Comparison of ENCODE assay signal across 23 cellular contexts in genomic region chr11:1926156-1927031, GRCh38. TPM values are rescaled to one million over a fixed set of nuclear protein-coding genes. Genes with fewer than 3 reads are reported as not detected.
DNase-seq lines count a peak whose midpoint lies in the region; ATAC-seq and TF ChIP-seq lines count a peak whose summit lies in the region.
"Had no signal": no experiment of that assay in that cellular context is flagged by ENCODE, and none has a peak within 500 bp of the region (broad histone marks: within the 10 kb centered on the region; RNA-seq: fewer than 3 reads in every experiment).

No MANE protein-coding gene starts in this region.

- H3K27me3 ChIP-seq in SK-N-SH (ENCODE audit: insufficient read depth), result no peaks in the 10 kb centered on the region
- H3K27me3 ChIP-seq: right lobe of liver had no signal

- POLR2A ChIA-PET in SK-N-SH (lab: Yijun Ruan, JAX), result no interaction called here

- TF ChIP-seq EP300 in SK-N-SH (IDR thresholded peaks at IDR 0.05; ENCODE audit: borderline replicate concordance in 1 of 2, low read depth in 1 of 2, low read length in 1 of 2), result no peak

- no peak overlapping the region for H3K9ac ChIP-seq in SK-N-SH
- H3K9ac ChIP-seq: GM23248 had no signal

- peaks cover 4% of the 10 kb centered on the region for H3K4me1 Mint-ChIP-seq in chondrocyte (ENCODE audit: low read depth)
- H3K4me1 Mint-ChIP-seq in memory B cell, result peaks cover 9% of the 10 kb centered on the region

- H3K4me3 ChIP-seq in SK-N-SH (ENCODE audit: low read depth in 2 of 2, low read length in 1 of 2) (no peak overlapping the region), lower leg skin (ENCODE audit: low read depth, poor library complexity, severe bottlenecking) (no peak overlapping the region)
- H3K4me3 ChIP-seq: GM23248, right lobe of liver had no signal

- H3K79me2 ChIP-seq in SK-N-SH (ENCODE audit: insufficient read depth), result no peaks in the 10 kb centered on the region

- H3K27ac Mint-ChIP-seq in chondrocyte (ENCODE audit: unreplicated experiment) (no peak overlapping the region), memory B cell (no peak overlapping the region)
- H3K27ac Mint-ChIP-seq: activated CD4-positive, alpha-beta T cell treated with anti-CD3 and anti-CD28 coated beads for 36 hours; activated naive CD8-positive, alpha-beta T cell treated with anti-CD3 and anti-CD28 coated beads for 36 hours; CD4-positive, alpha-beta T cell; natural killer cell treated with Interleukin-12 subunit alpha and Interleukin-12 subunit beta and Interleukin-15 and Interleukin-18, amount 100 ng/mL, for 72 hours; T-helper 1 cell treated with Interleukin-12 subunit alpha and Interleukin-12 subunit beta and Interleukin-4 antibody, amounts not matched to agents 30 μg/mL and 1 μg/mL, for 36 hours had no signal

- peak; percentile 38 for DNase-seq in SK-N-SH
- peak; percentile 83 for DNase-seq in chondrocyte (ENCODE audit: low spot score)
- no peak for DNase-seq in memory B cell (ENCODE audit: low spot score in 2 of 2)
- DNase-seq in ureter (ENCODE audit: low spot score), result peak; percentile 58
- DNase-seq in stimulated activated CD4-positive, alpha-beta T cell treated with anti-CD3 and anti-CD28 coated beads, Interleukin-2, amount 100 ng/mL, for 24 hours, result no peak
- DNase-seq in lower leg skin (ENCODE audit: low spot score in 2 of 2), result no peak
- DNase-seq: activated CD4-positive, alpha-beta T cell treated with anti-CD3 and anti-CD28 coated beads for 36 hours; activated naive CD8-positive, alpha-beta T cell treated with anti-CD3 and anti-CD28 coated beads for 36 hours; activated T-cell treated with anti-CD3 and anti-CD28 coated beads, Interleukin-2, amount 50 U/mL, for 1 hour; CD4-positive, alpha-beta T cell; GM23248; hypothalamus; MM.1S; NCI-H748 treated with DMSO at 0.1 percent for 48 hours; stimulated activated CD4-positive, alpha-beta T cell treated with anti-CD3 and anti-CD28 coated beads, Interleukin-4, amount 100 ng/mL, for 4 hours had no signal

- CTCF ChIA-PET in SK-N-SH (lab: Yijun Ruan, JAX), result no interaction called here

- 78% methylated on average over 35 of the region's 42 CpGs for WGBS in SK-N-SH (ENCODE audit: low lambda C conversion rate)
- 86 to 90% methylated on average over 42 of the region's 42 CpGs for WGBS in lower leg skin, 2 donors

- H3K36me3 Mint-ChIP-seq in chondrocyte (ENCODE audit: low read depth) (no peaks in the 10 kb centered on the region), memory B cell (no peaks in the 10 kb centered on the region)
- H3K36me3 Mint-ChIP-seq: activated naive CD8-positive, alpha-beta T cell treated with anti-CD3 and anti-CD28 coated beads for 36 hours; natural killer cell treated with Interleukin-12 subunit alpha and Interleukin-12 subunit beta and Interleukin-15 and Interleukin-18, amount 100 ng/mL, for 72 hours had no signal

- TF ChIP-seq CTCF in SK-N-SH (IDR thresholded peaks at IDR 0.05) (no peak), chondrocyte (IDR thresholded peaks at IDR 0.05) (no peak), lower leg skin (IDR thresholded peaks at IDR 0.05) (no peak)

- H3K27me3 Mint-ChIP-seq in chondrocyte (ENCODE audit: low read depth), result no peaks in the 10 kb centered on the region
- H3K27me3 Mint-ChIP-seq in memory B cell, result peaks cover 20% of the 10 kb centered on the region

- H3K4me2 ChIP-seq in SK-N-SH, result no peak overlapping the region

- H3K4me1 ChIP-seq in SK-N-SH (ENCODE audit: control insufficient read depth in 1 of 2, insufficient read depth in 2 of 2, low read depth in 1 of 2, low read length in 1 of 2), result peaks cover 0 to 13% of the 10 kb centered on the region in 2 experiments; a peak in 1 of 4 replicates
- H3K4me1 ChIP-seq: right lobe of liver had no signal

- no peaks in the 10 kb centered on the region for H3K9me2 ChIP-seq in SK-N-SH

- no peak for ATAC-seq in SK-N-SH treated with all-trans-retinoic acid at 6 μM for 48 hours
- ATAC-seq in memory B cell (ENCODE audit: low read depth), result peak; percentile 36
- ATAC-seq in HG02852 (IDR thresholded peaks at IDR 0.05; ENCODE audit: unreplicated experiment), result no peak
- ATAC-seq: activated CD4-positive, alpha-beta T cell treated with anti-CD3 and anti-CD28 coated beads for 36 hours; natural killer cell treated with Interleukin-12 subunit alpha and Interleukin-12 subunit beta and Interleukin-15 and Interleukin-18, amount 100 ng/mL, for 72 hours; right lobe of liver had no signal

- H3K9me3 Mint-ChIP-seq in chondrocyte (ENCODE audit: low read depth), result no peaks in the 10 kb centered on the region
- H3K9me3 Mint-ChIP-seq in memory B cell, result no peaks in the 10 kb centered on the region
- H3K9me3 Mint-ChIP-seq: activated naive CD8-positive, alpha-beta T cell treated with anti-CD3 and anti-CD28 coated beads for 36 hours; CD4-positive, alpha-beta T cell; natural killer cell treated with Interleukin-12 subunit alpha and Interleukin-12 subunit beta and Interleukin-15 and Interleukin-18, amount 100 ng/mL, for 72 hours; T-helper 1 cell treated with Interleukin-12 subunit alpha and Interleukin-12 subunit beta and Interleukin-4 antibody, amounts not matched to agents 30 μg/mL and 1 μg/mL, for 36 hours had no signal

- no peaks in the 10 kb centered on the region for H4K20me1 ChIP-seq in SK-N-SH (ENCODE audit: insufficient read depth)

- TF ChIP-seq RAD21 in SK-N-SH (IDR thresholded peaks at IDR 0.05; ENCODE audit: low read length), result no peak

- no peaks in the 10 kb centered on the region for H3K9me3 ChIP-seq in SK-N-SH
- H3K9me3 ChIP-seq: right lobe of liver had no signal

- intact Hi-C loops in lower leg skin (cut with DNase I; ENCODE audit: low total_unique reads), result no loop called here

- H3F3A ChIP-seq in SK-N-SH (replicated peaks; ENCODE audit: insufficient read depth), result no peaks in the 10 kb centered on the region

- no peak overlapping the region for H2AFZ ChIP-seq in SK-N-SH (ENCODE audit: low read depth)
- H2AFZ ChIP-seq: GM23248 had no signal

- no peak overlapping the region for H3K27ac ChIP-seq in SK-N-SH (ENCODE audit: low read depth in 2 of 2, low read length in 1 of 2)
- H3K27ac ChIP-seq: GM23248, right lobe of liver had no signal

- H3K4me3 Mint-ChIP-seq in chondrocyte (ENCODE audit: unreplicated experiment) (no peak overlapping the region), memory B cell (no peak overlapping the region)
- H3K4me3 Mint-ChIP-seq: activated CD4-positive, alpha-beta T cell treated with anti-CD3 and anti-CD28 coated beads for 36 hours; activated naive CD8-positive, alpha-beta T cell treated with anti-CD3 and anti-CD28 coated beads for 36 hours; CD4-positive, alpha-beta T cell; natural killer cell treated with Interleukin-12 subunit alpha and Interleukin-12 subunit beta and Interleukin-15 and Interleukin-18, amount 100 ng/mL, for 72 hours; T-helper 1 cell treated with Interleukin-12 subunit alpha and Interleukin-12 subunit beta and Interleukin-4 antibody, amounts not matched to agents 30 μg/mL and 1 μg/mL, for 36 hours had no signal

- no peaks in the 10 kb centered on the region for H3K36me3 ChIP-seq in SK-N-SH (replicated peaks in 1 of 2; ENCODE audit: control insufficient read depth in 1 of 2, insufficient read depth in 2 of 2, low read length in 1 of 2)
- H3K36me3 ChIP-seq: right lobe of liver had no signal

- no peak for TF ChIP-seq POLR2A in lower leg skin (IDR thresholded peaks at IDR 0.05)

TF ChIP-seq in SK-N-SH, 30 proteins besides CTCF, POLR2A, EP300 and RAD21 (continues in another document):
- no peak for TF ChIP-seq JUND (IDR thresholded peaks at IDR 0.05)
- no peak for TF ChIP-seq USF2 (IDR thresholded peaks at IDR 0.05; ENCODE audit: borderline replicate concordance, low read depth, low read length)
- no peak for TF ChIP-seq SIN3A (IDR thresholded peaks at IDR 0.05; ENCODE audit: borderline replicate concordance, low read depth, low read length)
- TF ChIP-seq MXI1 (IDR thresholded peaks at IDR 0.05; ENCODE audit: low read depth, low read length), result no peak
- no peak for TF ChIP-seq RCOR1 (IDR thresholded peaks at IDR 0.05; ENCODE audit: low read length)

TF ChIP-seq in SK-N-SH treated with all-trans-retinoic acid at 6 μM for 48 hours, 23 proteins besides CTCF, POLR2A, EP300 and RAD21 (continues in another document):
- no peak for TF ChIP-seq PATZ1 (CRISPR knock-in tag; IDR thresholded peaks at IDR 0.05; ENCODE audit: borderline replicate concordance)

RNA-seq across cellular contexts. Expression of gene TNNT3, which starts 6.9 kb away (rescaled TPM):
- polyA plus RNA-seq in SK-N-SH (2012; rRNA removed), result not detected in 2 replicates
- polyA plus RNA-seq in SK-N-SH (2012; cell fraction: cytosol; rRNA removed), result not detected in 2 replicates
- 0.08 TPM in 1 of 2 replicates, not detected in the other for polyA plus RNA-seq in SK-N-SH (2012; cell fraction: nucleus; rRNA removed)
- 0.51 to 1.3 TPM in 2 of 3 replicates, not detected in the other for total RNA-seq in chondrocyte
- 57.7 TPM for total RNA-seq in ureter
- total RNA-seq in lower leg skin, result 1 to 10 TPM; 1.2 to 6.6 (median 4.1) TPM
- total RNA-seq: bronchial epithelial cell, fibroblast of lung, GM23248 had no signal
- polyA plus RNA-seq: fibroblast of lung, GM23248 had no signal

RNA-seq across cellular contexts. Expression of gene MRPL23, which starts 20.7 kb away (rescaled TPM):
- polyA plus RNA-seq in SK-N-SH (2012; rRNA removed), result 226 and 264 TPM in 2 replicates
- polyA plus RNA-seq in SK-N-SH (2012; cell fraction: cytosol; rRNA removed), result 143 and 217 TPM in 2 replicates
- polyA plus RNA-seq in SK-N-SH (2012; cell fraction: nucleus; rRNA removed), result 105 and 186 TPM in 2 replicates
- 22.8 to 33.0 TPM (median 29.8 TPM) in 3 replicates for total RNA-seq in chondrocyte
- total RNA-seq in ureter, result 40.5 TPM
- total RNA-seq in lower leg skin, result 100 to 1,000 TPM; 169 to 227 (median 216) TPM

RNA-seq across cellular contexts. Expression of gene PRR33, which starts 34.7 kb away (rescaled TPM):
- not detected in 2 replicates for polyA plus RNA-seq in SK-N-SH (2012; rRNA removed)
- polyA plus RNA-seq in SK-N-SH (2012; cell fraction: cytosol; rRNA removed), result not detected in 2 replicates
- polyA plus RNA-seq in SK-N-SH (2012; cell fraction: nucleus; rRNA removed), result not detected in 2 replicates
- total RNA-seq in chondrocyte (not detected in 3 replicates), ureter (not detected), lower leg skin (not detected)
- total RNA-seq: bronchial epithelial cell; CD4-positive, alpha-beta T cell; fibroblast of lung; GM23248; liver; natural killer cell treated with Interleukin-12 subunit alpha and Interleukin-12 subunit beta and Interleukin-15 and Interleukin-18, amount 100 ng/mL, for 72 hours; right lobe of liver had no signal
- polyA plus RNA-seq: fibroblast of lung, GM23248, liver had no signal

Comparison
In these comparisons a context has a peak if more than half of its experiments do, and no peak if none do; other contexts are left out.
1. DNase-seq: peak in SK-N-SH (single experiment), chondrocyte (single experiment) and ureter (single experiment); none in memory B cell (0 of 2), stimulated activated CD4-positive, alpha-beta T cell treated with anti-CD3 and anti-CD28 coated beads, Interleukin-2, amount 100 ng/mL, for 24 hours (0 of 2) and lower leg skin (0 of 2).